2 cellular contexts compared by ENCODE assay signal in genomic region chr6:167832497-167833395, GRCh38.
TF ChIP-seq lines count a peak whose summit lies in the region.

No MANE protein-coding gene starts in this region.

TF ChIP-seq in HEK293, 187 proteins besides CTCF, POLR2A, EP300 and RAD21 (continued from another document):
- TF ChIP-seq, protein P1, sequence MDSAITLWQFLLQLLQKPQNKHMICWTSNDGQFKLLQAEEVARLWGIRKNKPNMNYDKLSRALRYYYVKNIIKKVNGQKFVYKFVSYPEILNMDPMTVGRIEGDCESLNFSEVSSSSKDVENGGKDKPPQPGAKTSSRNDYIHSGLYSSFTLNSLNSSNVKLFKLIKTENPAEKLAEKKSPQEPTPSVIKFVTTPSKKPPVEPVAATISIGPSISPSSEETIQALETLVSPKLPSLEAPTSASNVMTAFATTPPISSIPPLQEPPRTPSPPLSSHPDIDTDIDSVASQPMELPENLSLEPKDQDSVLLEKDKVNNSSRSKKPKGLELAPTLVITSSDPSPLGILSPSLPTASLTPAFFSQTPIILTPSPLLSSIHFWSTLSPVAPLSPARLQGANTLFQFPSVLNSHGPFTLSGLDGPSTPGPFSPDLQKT (IDR thresholded peaks at IDR 0.05; ENCODE audit: borderline replicate concordance, low read depth, low read length), result no peak
- no peak for TF ChIP-seq ZNF423 (tag by site-specific recombination; IDR thresholded peaks at IDR 0.05)
- no peak for TF ChIP-seq ZFP37 (tag by site-specific recombination; IDR thresholded peaks at IDR 0.05)
- TF ChIP-seq SCRT2 (tag by site-specific recombination; IDR thresholded peaks at IDR 0.05), result no peak
- no peak for TF ChIP-seq ZNF350 (tag by site-specific recombination; IDR thresholded peaks at IDR 0.05)
- no peak for TF ChIP-seq ZNF2 (tag by site-specific recombination; IDR thresholded peaks at IDR 0.05)
- 0 out of 2 replicates have a peak, but pooled peaks have one; percentile 14 for TF ChIP-seq PRDM1 (tag by site-specific recombination; IDR thresholded peaks at IDR 0.05)
- TF ChIP-seq ZNF10 (tag by site-specific recombination; IDR thresholded peaks at IDR 0.05), result no peak
- no peak for TF ChIP-seq PRDM4 (tag by site-specific recombination; IDR thresholded peaks at IDR 0.05)
- no peak for TF ChIP-seq ATF2 (tag by site-specific recombination; IDR thresholded peaks at IDR 0.05; ENCODE audit: low read depth)
- TF ChIP-seq SALL2 (tag by site-specific recombination; IDR thresholded peaks at IDR 0.05; ENCODE audit: borderline replicate concordance), result no peak
- TF ChIP-seq ZNF16 (tag by site-specific recombination; IDR thresholded peaks at IDR 0.05; ENCODE audit: low read depth), result no peak
- no peak for TF ChIP-seq ZNF626 (tag by site-specific recombination; IDR thresholded peaks at IDR 0.05)

TF ChIP-seq in WTC11, 78 proteins besides CTCF, POLR2A, EP300 and RAD21 (continued from another document):
- no peak for TF ChIP-seq FOXP1 (CRISPR knock-in tag; IDR thresholded peaks at IDR 0.05; ENCODE audit: borderline replicate concordance)
- TF ChIP-seq, protein P2, sequence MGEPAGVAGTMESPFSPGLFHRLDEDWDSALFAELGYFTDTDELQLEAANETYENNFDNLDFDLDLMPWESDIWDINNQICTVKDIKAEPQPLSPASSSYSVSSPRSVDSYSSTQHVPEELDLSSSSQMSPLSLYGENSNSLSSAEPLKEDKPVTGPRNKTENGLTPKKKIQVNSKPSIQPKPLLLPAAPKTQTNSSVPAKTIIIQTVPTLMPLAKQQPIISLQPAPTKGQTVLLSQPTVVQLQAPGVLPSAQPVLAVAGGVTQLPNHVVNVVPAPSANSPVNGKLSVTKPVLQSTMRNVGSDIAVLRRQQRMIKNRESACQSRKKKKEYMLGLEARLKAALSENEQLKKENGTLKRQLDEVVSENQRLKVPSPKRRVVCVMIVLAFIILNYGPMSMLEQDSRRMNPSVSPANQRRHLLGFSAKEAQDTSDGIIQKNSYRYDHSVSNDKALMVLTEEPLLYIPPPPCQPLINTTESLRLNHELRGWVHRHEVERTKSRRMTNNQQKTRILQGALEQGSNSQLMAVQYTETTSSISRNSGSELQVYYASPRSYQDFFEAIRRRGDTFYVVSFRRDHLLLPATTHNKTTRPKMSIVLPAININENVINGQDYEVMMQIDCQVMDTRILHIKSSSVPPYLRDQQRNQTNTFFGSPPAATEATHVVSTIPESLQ (CRISPR knock-in tag; IDR thresholded peaks at IDR 0.05), result no peak
- TF ChIP-seq NFE2L1 (CRISPR knock-in tag; IDR thresholded peaks at IDR 0.05), result no peak
- no peak for TF ChIP-seq PRRX2 (CRISPR knock-in tag; IDR thresholded peaks at IDR 0.05)
- no peak for TF ChIP-seq GRHL2 (CRISPR knock-in tag; IDR thresholded peaks at IDR 0.05; ENCODE audit: insufficient replicate concordance, severe bottlenecking)
- TF ChIP-seq, protein P3, sequence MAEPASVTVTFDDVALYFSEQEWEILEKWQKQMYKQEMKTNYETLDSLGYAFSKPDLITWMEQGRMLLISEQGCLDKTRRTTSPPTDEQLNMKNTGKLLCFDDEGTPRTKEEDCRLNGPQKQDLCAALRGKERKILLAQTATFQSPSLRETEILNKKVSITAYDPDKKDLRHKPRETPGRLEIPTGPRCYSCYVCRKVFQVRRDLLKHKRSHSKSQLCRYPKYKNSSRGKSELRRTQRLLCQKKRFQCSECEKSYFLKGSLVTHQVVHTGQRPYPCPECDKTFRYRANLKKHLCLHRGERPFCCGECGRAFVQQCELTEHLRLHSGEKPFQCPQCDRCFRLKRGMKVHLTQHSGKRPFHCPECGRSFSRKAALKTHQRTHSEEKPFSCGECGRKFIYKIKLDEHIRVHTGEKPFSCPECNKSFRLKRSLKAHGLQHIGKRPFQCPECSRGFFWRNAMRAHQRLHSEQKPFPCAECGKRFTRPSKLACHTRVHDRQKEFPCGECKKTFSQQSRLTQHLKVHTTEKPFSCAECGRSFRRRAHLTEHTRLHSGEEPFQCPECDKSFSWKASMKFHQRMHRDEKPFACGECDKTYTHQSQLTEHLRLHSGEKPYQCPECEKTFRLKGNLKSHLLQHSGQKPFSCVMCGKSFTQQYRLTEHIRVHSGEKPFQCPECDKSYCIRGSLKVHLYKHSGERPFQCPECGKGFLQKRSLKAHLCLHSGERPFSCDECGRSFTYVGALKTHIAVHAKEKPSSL (CRISPR knock-in tag; conservative IDR thresholded peaks at IDR 0.05), result no peak
- TF ChIP-seq SP1 (CRISPR knock-in tag; conservative IDR thresholded peaks at IDR 0.05), result no peak
- TF ChIP-seq ZNF281 (CRISPR knock-in tag; IDR thresholded peaks at IDR 0.05), result no peak
- no peak for TF ChIP-seq NR2C2 (CRISPR knock-in tag; IDR thresholded peaks at IDR 0.05)
- TF ChIP-seq TEAD4 (CRISPR knock-in tag; IDR thresholded peaks at IDR 0.05), result no peak
- no peak for TF ChIP-seq IRF2 (CRISPR knock-in tag; IDR thresholded peaks at IDR 0.05; ENCODE audit: borderline replicate concordance, low read depth)
- no peak for TF ChIP-seq RELA (CRISPR knock-in tag; IDR thresholded peaks at IDR 0.05; ENCODE audit: borderline replicate concordance)
- no peak for TF ChIP-seq ETV6 (CRISPR knock-in tag; IDR thresholded peaks at IDR 0.05)
- no peak for TF ChIP-seq TP53 (CRISPR knock-in tag; IDR thresholded peaks at IDR 0.05)
